ENCODE assay signal across 19 cellular contexts in the genomic region with DNA sequence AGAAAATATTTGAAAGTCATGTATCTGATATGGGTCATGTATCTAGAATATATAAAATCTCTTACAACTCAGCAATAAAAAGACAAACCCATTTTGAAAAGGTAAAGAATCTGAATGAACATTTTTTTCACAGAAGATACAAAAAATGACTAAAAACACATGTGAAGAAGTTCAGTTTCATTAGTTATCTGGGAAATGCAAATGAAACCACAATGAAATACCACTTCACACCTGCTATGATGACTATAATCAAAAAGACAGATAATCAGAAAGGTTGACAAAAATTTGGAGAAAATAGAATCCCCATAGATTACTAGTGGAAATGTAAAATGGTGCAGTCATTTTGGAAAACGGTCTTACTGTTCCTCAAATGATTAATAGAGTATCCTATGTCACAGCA.
DNase-seq lines count a peak whose midpoint lies in the region; ATAC-seq and TF ChIP-seq lines count a peak whose summit lies in the region.
"Had no signal": no experiment of that assay in that cellular context is flagged by ENCODE, and none has a peak within 500 bp of the region (broad histone marks: within the 10 kb centered on the region; RNA-seq: fewer than 3 reads in every experiment).

No MANE protein-coding gene starts in this region.

- H2AFZ ChIP-seq in OCI-LY3 (ENCODE audit: low read depth, low read length): no peak overlapping the region
- H2AFZ ChIP-seq in mammary epithelial cell (ENCODE audit: low read depth, low read length): no peak overlapping the region

- CTCF ChIA-PET in mammary epithelial cell (lab: Charles Lee; ENCODE audit: low non-redundant PET): no interaction called here

- no peak overlapping the region for H3K9ac ChIP-seq in OCI-LY3 (ENCODE audit: low read length)
- no peak overlapping the region for H3K9ac ChIP-seq in mammary epithelial cell (ENCODE audit: insufficient read depth, low read length)

- peaks cover 31% of the 10 kb centered on the region; the same call in 1 of the 2 replicates for H3K9me3 ChIP-seq in OCI-LY3 (ENCODE audit: insufficient read depth, low read length)
- peaks cover 20% of the 10 kb centered on the region for H3K9me3 ChIP-seq in mammary epithelial cell (replicated peaks; ENCODE audit: insufficient read depth, low read length)
- H3K9me3 ChIP-seq: adrenal gland had no signal

- H3K27ac ChIP-seq in OCI-LY3 (ENCODE audit: low read length) (peak overlapping the region; percentile 14; the same call in 1 of the 2 replicates), mammary epithelial cell (ENCODE audit: insufficient read depth, low read depth, low read length) (no peak overlapping the region)
- H3K27ac ChIP-seq: adrenal gland, gastroesophageal sphincter had no signal

- H3K4me2 ChIP-seq in OCI-LY3 (ENCODE audit: low read length) (peak overlapping the region; percentile 7; the same call in 1 of the 2 replicates), mammary epithelial cell (ENCODE audit: insufficient read depth, low read depth, low read length) (no peak overlapping the region)

- H3K4me1 ChIP-seq in OCI-LY3 (ENCODE audit: low read length) (peaks cover 12% of the 10 kb centered on the region), mammary epithelial cell (ENCODE audit: insufficient read depth, low read length) (no peaks in the 10 kb centered on the region)
- H3K4me1 ChIP-seq: adrenal gland, gastroesophageal sphincter had no signal

- dilution Hi-C loops in mammary epithelial cell (cut with HindIII; ENCODE audit: low sequenced_read_pairs): no loop called here

- no peaks in the 10 kb centered on the region for H3K79me2 ChIP-seq in OCI-LY3 (ENCODE audit: low read length)
- no peaks in the 10 kb centered on the region for H3K79me2 ChIP-seq in mammary epithelial cell (ENCODE audit: insufficient read depth, low read length)

- 10% methylated on average over 1 of the region's 1 CpG for WGBS in mammary epithelial cell (ENCODE audit: low coverage, missing lambda C conversion rate)

- ATAC-seq in GM18909 (IDR thresholded peaks at IDR 0.05; ENCODE audit: poor library complexity, unreplicated experiment) (peak; percentile 81), GM21619 (IDR thresholded peaks at IDR 0.05; ENCODE audit: unreplicated experiment) (peak; percentile 71), HG03103 (IDR thresholded peaks at IDR 0.05; ENCODE audit: low read depth, unreplicated experiment) (peak; percentile 60), GM18861 (IDR thresholded peaks at IDR 0.05; ENCODE audit: unreplicated experiment) (no peak)
- ATAC-seq: gastroesophageal sphincter; HepG2; natural killer cell treated with Interleukin-12 subunit alpha and Interleukin-12 subunit beta and Interleukin-15 and Interleukin-18, amount 100 ng/mL, for 72 hours had no signal

- H4K20me1 ChIP-seq in OCI-LY3 (ENCODE audit: insufficient read depth, low read length) (no peaks in the 10 kb centered on the region), mammary epithelial cell (ENCODE audit: insufficient read depth, low read length) (no peaks in the 10 kb centered on the region)

- H3K4me3 ChIP-seq in OCI-LY3 (ENCODE audit: low read length) (no peak overlapping the region), mammary epithelial cell (replicated peaks in 1 of 3; ENCODE audit: insufficient read depth in 1 of 3, low read depth in 2 of 3, low read length in 3 of 3) (no peak overlapping the region)
- H3K4me3 ChIP-seq: adrenal gland, gastroesophageal sphincter had no signal

- BruUV-seq in mammary epithelial cell (replicated peaks; lab: Mats Ljungman, UMichigan): no TSS peak

- in situ Hi-C loops in mammary epithelial cell (cut with MboI; ENCODE audit: low sequenced_read_pairs in 2 of 2): no loop called here

- H3K36me3 ChIP-seq in OCI-LY3 (replicated peaks; ENCODE audit: low read depth, low read length): peaks cover 30% of the 10 kb centered on the region
- no peaks in the 10 kb centered on the region for H3K36me3 ChIP-seq in mammary epithelial cell (ENCODE audit: insufficient read depth, low read length)
- H3K36me3 ChIP-seq: adrenal gland, gastroesophageal sphincter had no signal

- DNase-seq in activated CD8-positive, alpha-beta memory T cell treated with anti-CD3 and anti-CD28 coated beads, Interleukin-2, amount 50 U/mL, for 48 hours: no peak
- DNase-seq in mammary epithelial cell: no peak
- DNase-seq: activated CD4-positive, alpha-beta T cell treated with anti-CD3 and anti-CD28 coated beads for 4 hours; activated CD8-positive, alpha-beta memory T cell treated with anti-CD3 and anti-CD28 coated beads, Interleukin-2, amount 50 U/mL, for 4 hours; activated gamma-delta T cell; adrenal gland; mesendoderm; NCI-H146; small intestine; stimulated activated CD4-positive, alpha-beta T cell treated with anti-CD3 and anti-CD28 coated beads, Interleukin-4, amount 100 ng/mL, for 24 hours; SW 1271 had no signal

- no peak for TF ChIP-seq CTCF in OCI-LY3 (IDR thresholded peaks at IDR 0.05; ENCODE audit: low read depth, low read length)
- no peak for TF ChIP-seq CTCF in mammary epithelial cell (conservative IDR thresholded peaks at IDR 0.05 in 1 of 2, IDR thresholded peaks at IDR 0.05 in 1 of 2; ENCODE audit: extremely low read depth in 1 of 2, insufficient read depth in 1 of 2, low read depth in 1 of 2, low read length in 2 of 2)

- H3K27me3 ChIP-seq in OCI-LY3 (ENCODE audit: low read depth, low read length) (no peaks in the 10 kb centered on the region), mammary epithelial cell (ENCODE audit: insufficient read depth, low read length) (no peaks in the 10 kb centered on the region)
- H3K27me3 ChIP-seq: adrenal gland, gastroesophageal sphincter had no signal

- intact Hi-C loops in mammary epithelial cell (cut with micrococcal nuclease): no loop called here
